ENCODE assay signal across 18 cellular contexts in the genomic region with DNA sequence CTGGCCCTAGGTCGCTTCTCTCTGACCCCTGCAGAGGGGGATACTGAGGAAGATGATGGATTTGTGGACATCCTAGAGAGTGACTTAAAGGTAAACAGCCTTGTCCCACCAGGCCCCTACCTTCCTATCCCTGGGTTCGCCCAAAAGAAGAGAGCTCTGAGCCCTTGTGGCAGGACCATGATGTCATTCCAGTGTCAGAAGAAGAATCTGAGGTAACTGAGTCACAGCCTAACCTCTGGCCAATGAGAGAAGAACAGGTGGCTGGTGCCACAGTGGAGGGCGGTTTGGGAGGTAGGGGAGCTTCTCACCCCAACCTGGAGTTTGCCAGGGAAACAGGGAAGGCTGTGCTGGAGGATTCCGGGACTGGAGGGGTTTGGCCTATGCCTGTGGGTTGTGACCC. TPM values are rescaled to one million over a fixed set of nuclear protein-coding genes. Genes with fewer than 3 reads are reported as not detected.
DNase-seq lines count a peak whose midpoint lies in the region; ATAC-seq and TF ChIP-seq lines count a peak whose summit lies in the region.
"Had no signal": no experiment of that assay in that cellular context is flagged by ENCODE, and none has a peak within 500 bp of the region (broad histone marks: within the 10 kb centered on the region; RNA-seq: fewer than 3 reads in every experiment).

No MANE protein-coding gene starts in this region.

- no peak overlapping the region for H3K14ac ChIP-seq in IMR-90 (replicated peaks; ENCODE audit: low read depth, low read length)

- in situ Hi-C loops in IMR-90 (cut with MboI; ENCODE audit: low sequenced_read_pairs) = no loop called here

- POLR2A ChIA-PET in IMR-90 (lab: Charles Lee; ENCODE audit: unreplicated experiment) = no interaction called here

- TF ChIP-seq CTCF in IMR-90 (conservative IDR thresholded peaks at IDR 0.05; ENCODE audit: low read depth, low read length) = no peak

- no peak overlapping the region for H3K9ac ChIP-seq in IMR-90 (ENCODE audit: low read depth, low read length)

- 0 out of 2 replicates have a peak overlapping the region, but pooled peaks have one; percentile 6 for H2AK5ac ChIP-seq in IMR-90 (ENCODE audit: low read depth, low read length)

- H3K36me3 Mint-ChIP-seq in activated CD8-positive, alpha-beta memory T cell treated with anti-CD3 and anti-CD28 coated beads, Interleukin-2, amount 10 ng/mL, durations not matched to agents 7 days and 5 days = peaks cover 88% of the 10 kb centered on the region
- peaks cover 86% of the 10 kb centered on the region for H3K36me3 Mint-ChIP-seq in effector memory CD8-positive, alpha-beta T cell (ENCODE audit: insufficient read depth)
- H3K36me3 Mint-ChIP-seq in stimulated activated effector memory CD8-positive, alpha-beta T cell treated with anti-CD3 and anti-CD28 coated beads, Interleukin-12 subunit alpha, Interleukin-12 subunit beta, amount 100 ng/mL, for 72 hours = peaks cover 87% of the 10 kb centered on the region

- no peak overlapping the region for H4K91ac ChIP-seq in IMR-90 (ENCODE audit: insufficient read depth, low read depth, low read length)

- H3K4me3 ChIP-seq in IMR-90 (ENCODE audit: insufficient read depth, low read depth, low read length) = no peak overlapping the region
- H3K4me3 ChIP-seq: adrenal gland, heart left ventricle, prostate gland had no signal

- H3K4me1 ChIP-seq in IMR-90 (ENCODE audit: control insufficient read depth, insufficient read depth, low read length) = peaks cover 35% of the 10 kb centered on the region
- H3K4me1 ChIP-seq: prostate gland had no signal

- H2BK120ac ChIP-seq in IMR-90 (ENCODE audit: low read depth, low read length) = no peak overlapping the region

- no peaks in the 10 kb centered on the region for H3K9me3 Mint-ChIP-seq in activated CD8-positive, alpha-beta memory T cell treated with anti-CD3 and anti-CD28 coated beads, Interleukin-2, amount 10 ng/mL, durations not matched to agents 7 days and 5 days (ENCODE audit: low read depth)
- no peaks in the 10 kb centered on the region for H3K9me3 Mint-ChIP-seq in effector memory CD8-positive, alpha-beta T cell
- H3K9me3 Mint-ChIP-seq in stimulated activated effector memory CD8-positive, alpha-beta T cell treated with anti-CD3 and anti-CD28 coated beads, Interleukin-12 subunit alpha, Interleukin-12 subunit beta, amount 100 ng/mL, for 72 hours = no peaks in the 10 kb centered on the region

- no peak overlapping the region for H2BK5ac ChIP-seq in IMR-90 (ENCODE audit: low read depth, low read length, poor library complexity, severe bottlenecking)

- no peak overlapping the region for H3K4me3 Mint-ChIP-seq in activated CD8-positive, alpha-beta memory T cell treated with anti-CD3 and anti-CD28 coated beads, Interleukin-2, amount 10 ng/mL, durations not matched to agents 7 days and 5 days
- peak overlapping the region in 1 of 2 donors; percentile 99 for H3K4me3 Mint-ChIP-seq in effector memory CD8-positive, alpha-beta T cell
- H3K4me3 Mint-ChIP-seq in stimulated activated effector memory CD8-positive, alpha-beta T cell treated with anti-CD3 and anti-CD28 coated beads, Interleukin-12 subunit alpha, Interleukin-12 subunit beta, amount 100 ng/mL, for 72 hours = no peak overlapping the region

- H3K23ac ChIP-seq in IMR-90 (ENCODE audit: low read depth, low read length) = no peak overlapping the region

- no peak for TF ChIP-seq POLR2A in IMR-90 (IDR thresholded peaks at IDR 0.05; ENCODE audit: low read depth, low read length)

- H3K4me1 Mint-ChIP-seq in activated CD8-positive, alpha-beta memory T cell treated with anti-CD3 and anti-CD28 coated beads, Interleukin-2, amount 10 ng/mL, durations not matched to agents 7 days and 5 days = peaks cover 58% of the 10 kb centered on the region
- H3K4me1 Mint-ChIP-seq in effector memory CD8-positive, alpha-beta T cell (ENCODE audit: low read depth in 2 of 2) = peaks cover 66 to 71% of the 10 kb centered on the region in 2 donors
- peaks cover 90% of the 10 kb centered on the region for H3K4me1 Mint-ChIP-seq in stimulated activated effector memory CD8-positive, alpha-beta T cell treated with anti-CD3 and anti-CD28 coated beads, Interleukin-12 subunit alpha, Interleukin-12 subunit beta, amount 100 ng/mL, for 72 hours

- no peak overlapping the region for H3K56ac ChIP-seq in IMR-90 (ENCODE audit: extremely low read depth, insufficient read depth, low read length)

- peaks cover 36% of the 10 kb centered on the region for H3K9me1 ChIP-seq in IMR-90 (ENCODE audit: insufficient read depth, low read length)

- no peak for ATAC-seq in activated CD8-positive, alpha-beta memory T cell treated with anti-CD3 and anti-CD28 coated beads, Interleukin-2, amount 10 ng/mL, durations not matched to agents 7 days and 5 days
- no peak for ATAC-seq in IMR-90 (ENCODE audit: low read depth)
- ATAC-seq in effector memory CD8-positive, alpha-beta T cell (replicated peaks) = no peak
- ATAC-seq in stimulated activated effector memory CD8-positive, alpha-beta T cell treated with anti-CD3 and anti-CD28 coated beads, Interleukin-12 subunit alpha, Interleukin-12 subunit beta, amount 100 ng/mL, for 72 hours = peak; percentile 34
- ATAC-seq: heart left ventricle had no signal

- peak overlapping the region; percentile 54 for H3K27ac Mint-ChIP-seq in activated CD8-positive, alpha-beta memory T cell treated with anti-CD3 and anti-CD28 coated beads, Interleukin-2, amount 10 ng/mL, durations not matched to agents 7 days and 5 days
- peak overlapping the region; percentile 82 to 96 for H3K27ac Mint-ChIP-seq in effector memory CD8-positive, alpha-beta T cell
- peak overlapping the region; percentile 98 for H3K27ac Mint-ChIP-seq in stimulated activated effector memory CD8-positive, alpha-beta T cell treated with anti-CD3 and anti-CD28 coated beads, Interleukin-12 subunit alpha, Interleukin-12 subunit beta, amount 100 ng/mL, for 72 hours

- H2AK9ac ChIP-seq in IMR-90 (replicated peaks; ENCODE audit: low read depth, low read length, poor library complexity) = peak overlapping the region; percentile 48

- no TSS peak for BruUV-seq in IMR-90 (replicated peaks; lab: Mats Ljungman, UMichigan)

- intact Hi-C loops in IMR-90 (cut with micrococcal nuclease) = no loop called here

- peaks cover 43 to 95% of the 10 kb centered on the region in 2 experiments for H3K79me1 ChIP-seq in IMR-90 (ENCODE audit: low read depth in 1 of 2, low read length in 2 of 2)

- H4K5ac ChIP-seq in IMR-90 (ENCODE audit: low read depth, low read length) = no peak overlapping the region

- dilution Hi-C loops in IMR-90 (cut with HindIII; ENCODE audit: low sequenced_read_pairs, unreplicated experiment) = no loop called here

- no peaks in the 10 kb centered on the region for H4K20me1 ChIP-seq in IMR-90 (ENCODE audit: insufficient read depth, low read length)

- no peaks in the 10 kb centered on the region for H3K27me3 ChIP-seq in IMR-90 (ENCODE audit: control insufficient read depth, insufficient read depth, low read length)
- H3K27me3 ChIP-seq: adrenal gland, heart left ventricle had no signal

- H3K27ac ChIP-seq in IMR-90 (ENCODE audit: insufficient read depth, low read length) = no peak overlapping the region
- H3K27ac ChIP-seq: adrenal gland, prostate gland had no signal

- H3K36me3 ChIP-seq in IMR-90 (ENCODE audit: control insufficient read depth, insufficient read depth, low read length) = peaks cover 72% of the 10 kb centered on the region
- H3K36me3 ChIP-seq: prostate gland had no signal

- H2BK20ac ChIP-seq in IMR-90 (ENCODE audit: low read depth, low read length) = no peak overlapping the region

- no peak overlapping the region for H3K18ac ChIP-seq in IMR-90 (ENCODE audit: low read depth, low read length)

- no peaks in the 10 kb centered on the region for H3K27me3 Mint-ChIP-seq in activated CD8-positive, alpha-beta memory T cell treated with anti-CD3 and anti-CD28 coated beads, Interleukin-2, amount 10 ng/mL, durations not matched to agents 7 days and 5 days
- H3K27me3 Mint-ChIP-seq in effector memory CD8-positive, alpha-beta T cell = no peaks in the 10 kb centered on the region

- H2AFZ ChIP-seq in IMR-90 (replicated peaks; ENCODE audit: low read length, poor library complexity) = no peak overlapping the region

- H3K4ac ChIP-seq in IMR-90 (ENCODE audit: low read depth, low read length) = no peak overlapping the region

- CTCF ChIA-PET in activated CD8-positive, alpha-beta memory T cell treated with anti-CD3 and anti-CD28 coated beads, Interleukin-2, amount 10 ng/mL, durations not matched to agents 7 days and 5 days (lab: Charles Lee) = interaction anchor here (1.1 to 5.1 kb wide), 4 partner anchors 10 to 53 kb away, joined by 3 to 45 read pairs (median 4); a partner anchor contains a TSS
- CTCF ChIA-PET in IMR-90 (lab: Yijun Ruan, JAX) = no interaction called here

- no peak overlapping the region for H3K4me2 ChIP-seq in IMR-90 (ENCODE audit: low read depth, low read length)

- H2BK15ac ChIP-seq in IMR-90 (ENCODE audit: low read depth, low read length) = no peak overlapping the region

- no CpG with 5 or more reads among the region's 4 CpGs for WGBS in IMR-90 (ENCODE audit: extremely low coverage in 2 of 2, insufficient read length in 1 of 2), 2 experiments

- TF ChIP-seq RAD21 in IMR-90 (IDR thresholded peaks at IDR 0.05; ENCODE audit: low read length) = no peak

- no peaks in the 10 kb centered on the region for H3K9me3 ChIP-seq in IMR-90 (ENCODE audit: control insufficient read depth, insufficient read depth, low read length)
- H3K9me3 ChIP-seq: adrenal gland, heart left ventricle, prostate gland had no signal

- no peak overlapping the region for H4K8ac ChIP-seq in IMR-90 (ENCODE audit: low read depth in 2 of 2, low read length in 2 of 2)

- DNase-seq in activated CD8-positive, alpha-beta memory T cell treated with anti-CD3 and anti-CD28 coated beads, Interleukin-2, amount 10 ng/mL, durations not matched to agents 7 days and 5 days = no peak
- no peak for DNase-seq in activated CD8-positive, alpha-beta memory T cell treated with anti-CD3 and anti-CD28 coated beads, Interleukin-2, amount 50 U/mL, for 4 hours
- DNase-seq in IMR-90 (no peak), iPS-NIHi11 (ENCODE audit: low spot score) (no peak), CD1c-positive myeloid dendritic cell (ENCODE audit: extremely low spot score) (no peak), COLO668 (lab: John Stamatoyannopoulos, UW; ENCODE audit: unreplicated experiment) (no peak)
- no peak for DNase-seq in effector memory CD8-positive, alpha-beta T cell
- no peak for DNase-seq in stimulated activated effector memory CD8-positive, alpha-beta T cell treated with anti-CD3 and anti-CD28 coated beads, Interleukin-12 subunit alpha, Interleukin-12 subunit beta, amount 100 ng/mL, for 72 hours (ENCODE audit: low spot score in 2 of 2)
- DNase-seq: central memory CD4-positive, alpha-beta T cell; COR-L47; effector CD4-positive, alpha-beta T cell; islet precursor cell; mesendoderm; NCI-H187; SW 1271 had no signal

RNA-seq across cellular contexts. Expression of a gene that starts 5.2 kb away (rescaled TPM):
- total RNA-seq in activated CD8-positive, alpha-beta memory T cell treated with anti-CD3 and anti-CD28 coated beads, Interleukin-2, amount 10 ng/mL, durations not matched to agents 7 days and 5 days = 100 to 1,000 TPM; 194 to 312 TPM
- 14.5 and 14.7 TPM in 2 replicates for total RNA-seq in IMR-90 (2012; rRNA removed)
- 50.5 and 59.8 TPM in 2 replicates for polyA plus RNA-seq in IMR-90 (2012; rRNA removed)
- 35.2 and 48.2 TPM in 2 replicates for polyA plus RNA-seq in IMR-90 (2012; cell fraction: cytosol; rRNA removed)
- 165 TPM in 2 replicates for polyA plus RNA-seq in IMR-90 (2012; cell fraction: nucleus; rRNA removed; ENCODE audit: low replicate concordance)

RNA-seq across cellular contexts. Expression of a gene that starts 14.8 kb away (rescaled TPM):
- 10 to 100 TPM; 76.5 to 76.8 TPM for total RNA-seq in activated CD8-positive, alpha-beta memory T cell treated with anti-CD3 and anti-CD28 coated beads, Interleukin-2, amount 10 ng/mL, durations not matched to agents 7 days and 5 days
- 59.1 and 72.2 TPM in 2 replicates for total RNA-seq in IMR-90 (2012; rRNA removed)
- polyA plus RNA-seq in IMR-90 (2012; rRNA removed) = 45.7 and 49.3 TPM in 2 replicates
- polyA plus RNA-seq in IMR-90 (2012; cell fraction: cytosol; rRNA removed) = 37.2 and 44.3 TPM in 2 replicates
- 18.7 and 35.4 TPM in 2 replicates for polyA plus RNA-seq in IMR-90 (2012; cell fraction: nucleus; rRNA removed; ENCODE audit: low replicate concordance)

RNA-seq across cellular contexts. Expression of a gene that starts 19.0 kb away (rescaled TPM):
- 10 to 100 TPM; 13.8 to 15.5 TPM for total RNA-seq in activated CD8-positive, alpha-beta memory T cell treated with anti-CD3 and anti-CD28 coated beads, Interleukin-2, amount 10 ng/mL, durations not matched to agents 7 days and 5 days
- total RNA-seq in IMR-90 (2012; rRNA removed) = 11.4 and 11.7 TPM in 2 replicates
- 10.1 and 12.5 TPM in 2 replicates for polyA plus RNA-seq in IMR-90 (2012; rRNA removed)
- 10.6 and 20.2 TPM in 2 replicates for polyA plus RNA-seq in IMR-90 (2012; cell fraction: cytosol; rRNA removed)
- 6.5 and 12.1 TPM in 2 replicates for polyA plus RNA-seq in IMR-90 (2012; cell fraction: nucleus; rRNA removed; ENCODE audit: low replicate concordance)

RNA-seq across cellular contexts. Expression of a gene that starts 20.1 kb away (rescaled TPM):
- under 1 TPM in 1 of 2 experiments, not detected in 1; 0.18 TPM for total RNA-seq in activated CD8-positive, alpha-beta memory T cell treated with anti-CD3 and anti-CD28 coated beads, Interleukin-2, amount 10 ng/mL, durations not matched to agents 7 days and 5 days
- under 0.01 TPM in 1 of 2 replicates, not detected in the other for total RNA-seq in IMR-90 (2012; rRNA removed)
- polyA plus RNA-seq in IMR-90 (2012; rRNA removed) = 0.15 and 0.26 TPM in 2 replicates
- 0.30 and 0.54 TPM in 2 replicates for polyA plus RNA-seq in IMR-90 (2012; cell fraction: cytosol; rRNA removed)
- polyA plus RNA-seq in IMR-90 (2012; cell fraction: nucleus; rRNA removed; ENCODE audit: low replicate concordance) = 0.58 and 0.99 TPM in 2 replicates

RNA-seq across cellular contexts. Expression of a gene that starts 33.7 kb away (rescaled TPM):
- total RNA-seq in activated CD8-positive, alpha-beta memory T cell treated with anti-CD3 and anti-CD28 coated beads, Interleukin-2, amount 10 ng/mL, durations not matched to agents 7 days and 5 days = 10 to 100 TPM; 32.5 to 37.0 TPM
- total RNA-seq in IMR-90 (2012; rRNA removed) = 31.4 and 31.9 TPM in 2 replicates
- 58.2 and 65.0 TPM in 2 replicates for polyA plus RNA-seq in IMR-90 (2012; rRNA removed)
- 75.4 and 85.6 TPM in 2 replicates for polyA plus RNA-seq in IMR-90 (2012; cell fraction: cytosol; rRNA removed)
- polyA plus RNA-seq in IMR-90 (2012; cell fraction: nucleus; rRNA removed; ENCODE audit: low replicate concordance) = 17.7 and 47.7 TPM in 2 replicates

Comparison
In these comparisons a context has a peak if more than half of its experiments do, and no peak if none do; other contexts are left out.
1. RNA of a gene that starts 5.2 kb away (total RNA-seq): 194 to 312 TPM in activated CD8-positive, alpha-beta memory T cell treated with anti-CD3 and anti-CD28 coated beads, Interleukin-2, amount 10 ng/mL, durations not matched to agents 7 days and 5 days; 14.5 to 14.7 TPM in IMR-90; every median in the first group is over 10 times any median in the second.
2. Peak in every context shown above with its lines, with median percentiles within 50 percentile points of each other: H3K27ac Mint-ChIP-seq.